ENCODE assay signal across 1 cellular context in the genomic region with DNA sequence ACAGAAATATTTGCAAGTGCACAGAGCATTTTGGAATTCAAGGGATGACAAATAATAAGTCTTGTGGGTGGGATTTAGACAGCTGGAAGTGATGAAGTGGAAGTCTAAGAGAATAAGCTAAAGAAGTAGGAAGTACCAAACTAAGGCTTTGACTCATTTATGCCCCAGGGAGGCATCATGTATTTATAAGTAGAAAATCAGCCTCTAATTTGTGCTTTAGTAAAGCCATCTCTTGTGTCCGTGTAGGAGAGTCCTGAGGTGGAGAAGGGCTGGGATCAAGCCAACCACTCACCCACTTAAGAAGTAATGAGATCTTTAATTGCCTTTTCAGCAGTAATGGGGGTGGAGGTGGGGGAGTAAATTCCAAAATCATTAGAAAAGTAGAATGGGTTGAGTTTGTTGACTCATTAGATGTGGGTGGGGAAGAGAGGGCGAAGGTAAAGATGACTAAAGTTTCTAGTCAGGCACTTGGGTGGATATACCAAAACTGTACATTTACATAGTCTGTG.
TF ChIP-seq lines count a peak whose summit lies in the region.

No MANE protein-coding gene starts in this region.

TF ChIP-seq in IMR-90, 13 proteins besides CTCF, POLR2A, EP300 and RAD21:
- TF ChIP-seq MXI1 (IDR thresholded peaks at IDR 0.05; ENCODE audit: borderline replicate concordance, low read depth, low read length) (no peak), CEBPB (IDR thresholded peaks at IDR 0.05; ENCODE audit: low read depth, low read length) (no peak), ELK1 (IDR thresholded peaks at IDR 0.05; ENCODE audit: borderline replicate concordance, low read depth, low read length) (no peak), FOS (IDR thresholded peaks at IDR 0.05; ENCODE audit: low read depth, low read length) (no peak), BHLHE40 (IDR thresholded peaks at IDR 0.05; ENCODE audit: low read depth, low read length) (no peak), NFE2L2 (IDR thresholded peaks at IDR 0.05; ENCODE audit: low read depth, low read length) (no peak)
